40 cellular contexts compared by ENCODE assay signal in genomic region chr1:221525749-221526148, GRCh38.
"Had no signal": no experiment of that assay in that cellular context is flagged by ENCODE, and none has a peak within 500 bp of the region (broad histone marks: within the 10 kb centered on the region; RNA-seq: fewer than 3 reads in every experiment).

No MANE protein-coding gene starts in this region.

- DNase-seq: activated effector memory CD4-positive, alpha-beta T cell treated with anti-CD3 and anti-CD28 coated beads, Interleukin-2, amount 50 U/mL, for 16 hours; activated effector memory CD4-positive, alpha-beta T cell treated with Interleukin-2 at 50 U/mL for 16 hours; activated gamma-delta T cell; activated gamma-delta T cell treated with Interleukin-2 at 50 U/mL for 16 hours; activated naive CD4-positive, alpha-beta T cell; activated naive CD4-positive, alpha-beta T cell treated with anti-CD3 and anti-CD28 coated beads for 36 hours; activated naive CD4-positive, alpha-beta T cell treated with anti-CD3 and anti-CD28 coated beads, Interleukin-2, amount 10 ng/mL, durations not matched to agents 7 days and 5 days; activated naive CD4-positive, alpha-beta T cell treated with anti-CD3 and anti-CD28 coated beads, Interleukin-2, amount 50 U/mL, for 16 hours; activated naive CD4-positive, alpha-beta T cell treated with Interleukin-2 at 50 U/mL for 16 hours; activated naive CD8-positive, alpha-beta T cell treated with anti-CD3 and anti-CD28 coated beads for 36 hours; activated naive CD8-positive, alpha-beta T cell treated with anti-CD3 and anti-CD28 coated beads, Interleukin-2, amount 10 ng/mL, durations not matched to agents 7 days and 5 days; activated naive CD8-positive, alpha-beta T cell treated with anti-CD3 and anti-CD28 coated beads, Interleukin-2, amount 50 U/mL, for 24 hours; activated T-cell treated with anti-CD3 and anti-CD28 coated beads for 4 hours; activated T-cell treated with anti-CD3 and anti-CD28 coated beads, Interleukin-2, amount 50 U/mL, for 1 hour; activated T-cell treated with anti-CD3 and anti-CD28 coated beads, Interleukin-2, amount 50 U/mL, for 24 hours; activated T-cell treated with anti-CD3 and anti-CD28 coated beads, Interleukin-2, amount 50 U/mL, for 4 hours; activated T-cell treated with anti-CD3 and anti-CD28 coated beads, Interleukin-2, amount 50 U/mL, for 48 hours; activated T-cell treated with anti-CD3 and anti-CD28 coated beads, Interleukin-2, amount 50 U/mL, for 72 hours; adrenal gland; amniotic stem cell; amygdala; anterior cingulate cortex; aorta; body of pancreas; brain microvascular endothelial cell; caudate nucleus; central memory CD4-positive, alpha-beta T cell; cerebellar nuclear complex had no signal

- H3K4me3 Mint-ChIP-seq: activated naive CD4-positive, alpha-beta T cell treated with anti-CD3 and anti-CD28 coated beads for 36 hours; activated naive CD4-positive, alpha-beta T cell treated with anti-CD3 and anti-CD28 coated beads, Interleukin-2, amount 10 ng/mL, durations not matched to agents 7 days and 5 days; activated naive CD4-positive, alpha-beta T cell treated with anti-CD3 and anti-CD28 coated beads, Interleukin-2, amount 50 U/mL, for 24 hours; activated naive CD8-positive, alpha-beta T cell; activated naive CD8-positive, alpha-beta T cell treated with anti-CD3 and anti-CD28 coated beads for 36 hours; activated naive CD8-positive, alpha-beta T cell treated with anti-CD3 and anti-CD28 coated beads, Interleukin-2, amount 10 ng/mL, durations not matched to agents 7 days and 5 days; activated naive CD8-positive, alpha-beta T cell treated with anti-CD3 and anti-CD28 coated beads, Interleukin-2, amount 50 U/mL, for 24 hours; activated T-cell treated with anti-CD3 and anti-CD28 coated beads, Interleukin-2, amount 50 U/mL, for 24 hours; activated T-cell treated with anti-CD3 and anti-CD28 coated beads, Interleukin-2, amount 50 U/mL, for 4 hours; activated T-cell treated with anti-CD3 and anti-CD28 coated beads, Interleukin-2, amount 50 U/mL, for 72 hours; activated T-helper 1 cell treated with anti-CD3 and anti-CD28 coated beads, Interleukin-12 subunit alpha, Interleukin-12 subunit beta, Interleukin-2, Interleukin-4 antibody, amounts not matched to agents 30 ng/mL and 10 ng/mL and 1 ng/mL, durations not matched to agents 14 hours and 24 hours and 36 hours; activated T-helper 17 cell treated with anti-CD3 and anti-CD28 coated beads, Interleukin-2, amount 50 U/mL, for 72 hours; brain; central memory CD8-positive, alpha-beta T cell had no signal

- H3K36me3 ChIP-seq: adrenal gland, ascending aorta, brain microvascular endothelial cell, cardiac muscle cell had no signal

- H3K9me3 ChIP-seq: adrenal gland, ascending aorta, body of pancreas had no signal

- ATAC-seq: activated naive CD4-positive, alpha-beta T cell treated with anti-CD3 and anti-CD28 coated beads, Interleukin-2, amount 50 U/mL, for 72 hours; activated naive CD8-positive, alpha-beta T cell treated with anti-CD3 and anti-CD28 coated beads, Interleukin-2, amount 50 U/mL, for 24 hours; activated T-cell treated with anti-CD3 and anti-CD28 coated beads, Interleukin-2, amount 50 U/mL, for 4 hours; activated T-cell treated with anti-CD3 and anti-CD28 coated beads, Interleukin-2, amount 50 U/mL, for 72 hours; activated T-helper 17 cell treated with anti-CD3 and anti-CD28 coated beads, Interleukin-2, amount 50 U/mL, for 72 hours; body of pancreas had no signal

- H3K9me3 Mint-ChIP-seq: activated naive CD4-positive, alpha-beta T cell treated with anti-CD3 and anti-CD28 coated beads for 36 hours; activated naive CD4-positive, alpha-beta T cell treated with anti-CD3 and anti-CD28 coated beads, Interleukin-2, amount 10 ng/mL, durations not matched to agents 7 days and 5 days; activated naive CD4-positive, alpha-beta T cell treated with anti-CD3 and anti-CD28 coated beads, Interleukin-2, amount 50 U/mL, for 24 hours; activated naive CD8-positive, alpha-beta T cell treated with anti-CD3 and anti-CD28 coated beads for 36 hours; activated naive CD8-positive, alpha-beta T cell treated with anti-CD3 and anti-CD28 coated beads, Interleukin-2, amount 10 ng/mL, durations not matched to agents 7 days and 5 days; activated naive CD8-positive, alpha-beta T cell treated with anti-CD3 and anti-CD28 coated beads, Interleukin-2, amount 50 U/mL, for 24 hours; activated T-cell treated with anti-CD3 and anti-CD28 coated beads, Interleukin-2, amount 50 U/mL, for 24 hours; activated T-cell treated with anti-CD3 and anti-CD28 coated beads, Interleukin-2, amount 50 U/mL, for 4 hours; activated T-helper 17 cell treated with anti-CD3 and anti-CD28 coated beads, Interleukin-2, amount 50 U/mL, for 72 hours; activated T-helper 2 cell treated with anti-CD3 and anti-CD28 coated beads, Interferon-gamma antibody, Interleukin-2, Interleukin-4, amounts not matched to agents 10 μg/mL and 5 μg/mL and 100 μg/mL, durations not matched to agents 14 hours and 24 hours and 36 hours; central memory CD8-positive, alpha-beta T cell had no signal

- FAIRE-seq: astrocyte, bronchial epithelial cell had no signal

- H3K36me3 Mint-ChIP-seq: activated naive CD4-positive, alpha-beta T cell treated with anti-CD3 and anti-CD28 coated beads, Interleukin-2, amount 10 ng/mL, durations not matched to agents 7 days and 5 days; activated naive CD4-positive, alpha-beta T cell treated with anti-CD3 and anti-CD28 coated beads, Interleukin-2, amount 50 U/mL, for 24 hours; activated naive CD4-positive, alpha-beta T cell treated with anti-CD3 and anti-CD28 coated beads, Interleukin-2, amount 50 U/mL, for 72 hours; activated naive CD8-positive, alpha-beta T cell; activated naive CD8-positive, alpha-beta T cell treated with anti-CD3 and anti-CD28 coated beads for 36 hours; activated naive CD8-positive, alpha-beta T cell treated with anti-CD3 and anti-CD28 coated beads, Interleukin-2, amount 10 ng/mL, durations not matched to agents 7 days and 5 days; brain had no signal

- H3K27ac Mint-ChIP-seq: activated naive CD4-positive, alpha-beta T cell treated with anti-CD3 and anti-CD28 coated beads for 36 hours; activated naive CD4-positive, alpha-beta T cell treated with anti-CD3 and anti-CD28 coated beads, Interleukin-2, amount 10 ng/mL, durations not matched to agents 7 days and 5 days; activated naive CD4-positive, alpha-beta T cell treated with anti-CD3 and anti-CD28 coated beads, Interleukin-2, amount 50 U/mL, for 24 hours; activated naive CD8-positive, alpha-beta T cell; activated naive CD8-positive, alpha-beta T cell treated with anti-CD3 and anti-CD28 coated beads for 36 hours; activated naive CD8-positive, alpha-beta T cell treated with anti-CD3 and anti-CD28 coated beads, Interleukin-2, amount 10 ng/mL, durations not matched to agents 7 days and 5 days; activated naive CD8-positive, alpha-beta T cell treated with anti-CD3 and anti-CD28 coated beads, Interleukin-2, amount 50 U/mL, for 24 hours; activated T-cell treated with anti-CD3 and anti-CD28 coated beads, Interleukin-2, amount 50 U/mL, for 24 hours; activated T-cell treated with anti-CD3 and anti-CD28 coated beads, Interleukin-2, amount 50 U/mL, for 72 hours; activated T-helper 1 cell treated with anti-CD3 and anti-CD28 coated beads, Interleukin-12 subunit alpha, Interleukin-12 subunit beta, Interleukin-2, Interleukin-4 antibody, amounts not matched to agents 30 ng/mL and 10 ng/mL and 1 ng/mL, durations not matched to agents 14 hours and 24 hours and 36 hours; activated T-helper 17 cell treated with anti-CD3 and anti-CD28 coated beads, Interleukin-2, amount 50 U/mL, for 72 hours; activated T-helper 2 cell treated with anti-CD3 and anti-CD28 coated beads, Interferon-gamma antibody, Interleukin-2, Interleukin-4, amounts not matched to agents 10 μg/mL and 5 μg/mL and 100 μg/mL, durations not matched to agents 14 hours and 24 hours and 36 hours; brain had no signal

- H3K27me3 ChIP-seq: adrenal gland, ascending aorta, body of pancreas, brain microvascular endothelial cell, cardiac muscle cell had no signal

- H3K4me3 ChIP-seq: adrenal gland, ascending aorta, body of pancreas, cardiac muscle cell had no signal

- H3K4me1 ChIP-seq: adrenal gland, ascending aorta, body of pancreas had no signal

- H3K4me1 Mint-ChIP-seq: activated naive CD4-positive, alpha-beta T cell treated with anti-CD3 and anti-CD28 coated beads, Interleukin-2, amount 10 ng/mL, durations not matched to agents 7 days and 5 days; activated T-helper 17 cell treated with anti-CD3 and anti-CD28 coated beads, Interleukin-2, amount 50 U/mL, for 72 hours; brain had no signal

- H3K27ac ChIP-seq: adrenal gland, ascending aorta, body of pancreas, brain microvascular endothelial cell, cardiac muscle cell had no signal
